Comparison of ENCODE assay signal across 8 cellular contexts in the genomic region with DNA sequence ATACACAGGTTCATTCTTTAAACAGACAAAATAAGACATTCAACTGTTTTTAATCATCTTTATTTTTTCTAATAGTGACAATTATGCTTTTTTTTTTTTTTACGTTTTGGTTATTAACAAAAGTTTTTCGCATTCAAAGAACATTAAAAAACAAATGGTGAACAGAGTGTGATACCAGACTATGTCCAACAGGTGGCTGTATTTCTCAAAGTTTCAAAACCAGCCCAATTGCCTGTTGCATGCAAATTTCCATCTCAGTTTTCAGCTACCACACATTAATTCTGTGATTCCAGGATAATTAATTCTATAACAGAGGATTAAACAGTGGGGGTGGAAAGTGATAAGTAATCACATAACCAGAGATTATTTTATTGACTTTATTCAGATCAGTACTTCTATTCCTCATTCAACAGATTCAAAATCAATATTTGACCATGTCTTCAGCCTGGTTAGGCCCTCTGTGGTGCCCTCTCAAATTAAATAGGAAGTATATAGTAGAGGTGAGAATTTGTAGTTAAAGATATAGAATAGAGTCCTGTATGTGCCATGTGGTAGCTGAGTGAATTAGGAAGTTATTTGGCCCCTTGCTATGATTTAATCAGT.
DNase-seq lines count a peak whose midpoint lies in the region; ATAC-seq and TF ChIP-seq lines count a peak whose summit lies in the region.

No MANE protein-coding gene starts in this region.

- peak; percentile 80 for TF ChIP-seq CTCF in A673 (conservative IDR thresholded peaks at IDR 0.05; ENCODE audit: low read depth, low read length)
- peak; percentile 40; the same call in 1 of the 2 replicates for TF ChIP-seq CTCF in GM12875 (IDR thresholded peaks at IDR 0.05; ENCODE audit: borderline replicate concordance, insufficient read depth, low read depth, low read length)
- TF ChIP-seq CTCF in dorsolateral prefrontal cortex (IDR thresholded peaks at IDR 0.05 in 54 of 56, conservative IDR thresholded peaks at IDR 0.05 in 2 of 56; ENCODE audit: low read depth in 1 of 56, partially characterized antibody in 56 of 56), result peak; percentile 57 to 90 (median 75)
- TF ChIP-seq CTCF in omental fat pad (IDR thresholded peaks at IDR 0.05), result peak in 2 of 3 donors; percentile 10 to 28

- CTCF ChIA-PET in A673 (lab: Charles Lee), result interaction anchor here (0.6 to 1.3 kb wide), 8 partner anchors 136 to 766 kb away, joined by 3 to 11 read pairs (median 4); no protein-coding TSS in a partner anchor

- intact Hi-C loops in A673 (cut with micrococcal nuclease; ENCODE audit: unreplicated experiment), result loop anchor here (2.0 kb wide), 3 partner anchors 509 to 729 kb away; no protein-coding TSS in a partner anchor
- intact Hi-C loops in dorsolateral prefrontal cortex (cut with DNase I), result loop anchor here in 1 of 2 donors (10.0 kb wide), 2 partner anchors 151 to 731 kb away; no protein-coding TSS in a partner anchor
- intact Hi-C loops in posterior cingulate gyrus (cut with DNase I), result loop anchor here (1.0 to 10.0 kb wide), 4 partner anchors 150 to 729 kb away; no protein-coding TSS in a partner anchor

- no peaks in the 10 kb centered on the region for H3K4me1 ChIP-seq in A673 (ENCODE audit: insufficient read depth, low read length, poor library complexity, severe bottlenecking)

- ATAC-seq in HG02798 (IDR thresholded peaks at IDR 0.05; ENCODE audit: poor library complexity, unreplicated experiment) (peak; percentile 88), omental fat pad (ENCODE audit: low FRiP score) (no peak)

- H3K4me3 ChIP-seq in A673 (ENCODE audit: low read depth, low read length, poor library complexity, severe bottlenecking) (no peak overlapping the region), GM12875 (ENCODE audit: low read depth, low read length) (no peak overlapping the region), dorsolateral prefrontal cortex (no peak overlapping the region)

- POLR2A ChIA-PET in A673 (lab: Charles Lee; ENCODE audit: low non-redundant PET), result no interaction called here

- peak; percentile 74 for DNase-seq in A673 (ENCODE audit: low spot score)
- peak; percentile 41 for DNase-seq in NCI-H460 (ENCODE audit: extremely low read depth, low read depth)
- no peak for DNase-seq in dorsolateral prefrontal cortex
- no peak for DNase-seq in omental fat pad (ENCODE audit: low spot score)
- DNase-seq in COLO668 (lab: John Stamatoyannopoulos, UW; ENCODE audit: unreplicated experiment), result no peak
- DNase-seq in posterior cingulate gyrus, result no peak

- no peaks in the 10 kb centered on the region for H3K27me3 ChIP-seq in A673 (replicated peaks; ENCODE audit: insufficient read depth, low read depth, low read length, poor library complexity)
- no peaks in the 10 kb centered on the region for H3K27me3 ChIP-seq in dorsolateral prefrontal cortex

- H3K27ac ChIP-seq in A673 (ENCODE audit: low read depth, low read length, poor library complexity, severe bottlenecking) (no peak overlapping the region), dorsolateral prefrontal cortex (no peak overlapping the region)

- no TSS peak for BruUV-seq in A673 (replicated peaks; lab: Mats Ljungman, UMichigan)

- H3K9me3 ChIP-seq in A673 (ENCODE audit: low read depth, low read length, poor library complexity, severe bottlenecking), result peaks cover 16% of the 10 kb centered on the region

- no peaks in the 10 kb centered on the region for H3K36me3 ChIP-seq in A673 (ENCODE audit: insufficient read depth, low read length, poor library complexity, severe bottlenecking)

Comparison
In these comparisons a context has a peak if more than half of its experiments do, and no peak if none do; other contexts are left out.
1. DNase-seq: peak in A673 (single experiment) and NCI-H460 (single experiment); none in dorsolateral prefrontal cortex (0 of 10), omental fat pad (single experiment), COLO668 (single experiment) and posterior cingulate gyrus (0 of 10).
2. CTCF ChIP-seq: peak in every context shown above with its lines; median percentile 80 in A673; 75 in dorsolateral prefrontal cortex; 40 in GM12875; 19 in omental fat pad.